ENCODE assay signal across 8 cellular contexts in the genomic region with DNA sequence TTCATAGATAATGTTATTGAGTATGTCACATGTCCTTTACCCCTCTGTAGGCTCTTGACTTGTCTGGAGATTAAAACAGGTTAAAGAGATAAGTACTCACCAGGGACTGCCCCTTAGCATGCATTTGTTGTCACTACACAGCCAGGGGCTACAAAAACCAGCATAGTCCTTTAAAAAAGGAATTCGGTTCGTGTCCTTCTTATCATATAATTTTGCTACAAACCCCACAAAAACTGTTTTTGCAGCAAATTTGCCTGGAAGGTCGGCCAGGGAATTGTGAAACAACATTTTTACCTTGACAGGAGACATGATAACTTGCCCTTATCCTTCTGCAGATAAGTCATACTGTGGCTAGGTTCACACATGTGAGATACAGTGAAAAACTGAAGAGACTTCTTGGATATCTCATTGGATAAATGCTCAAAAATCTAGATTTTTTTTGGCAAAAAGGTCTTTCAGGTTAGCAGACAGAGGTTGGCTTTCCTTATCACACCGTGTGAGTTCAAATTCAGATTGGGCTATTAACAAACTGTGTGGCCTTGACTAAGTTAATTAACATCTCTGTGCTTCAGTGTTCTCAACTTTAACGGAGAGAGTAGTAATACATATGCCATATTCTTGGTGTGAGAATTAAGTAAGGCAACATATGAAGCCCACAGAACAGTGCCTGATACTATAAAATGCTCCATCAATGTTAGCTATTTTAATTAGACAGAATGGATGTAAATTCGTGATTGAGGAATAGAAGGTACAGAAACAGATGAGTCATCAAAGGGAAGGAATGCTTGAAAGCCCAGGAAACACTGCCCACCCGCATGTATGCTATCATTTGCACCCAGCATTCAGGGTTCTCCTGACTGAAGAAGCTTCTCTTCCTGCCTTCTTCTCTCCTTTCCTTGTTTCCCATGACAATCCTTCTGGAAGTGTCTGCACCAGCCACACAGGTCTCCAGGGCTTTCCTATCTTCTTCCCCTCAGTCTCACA. TPM values are rescaled to one million over a fixed set of nuclear protein-coding genes. Genes with fewer than 3 reads are reported as not detected.
A peak's percentile ranks its signal among the peaks of the same experiment; 100 is the strongest.
DNase-seq lines count a peak whose midpoint lies in the region; ATAC-seq, FAIRE-seq and TF ChIP-seq lines count a peak whose summit lies in the region.

No MANE protein-coding gene starts in this region.

- H3K9ac ChIP-seq in OCI-LY3 (ENCODE audit: low read length) (peak overlapping the region; percentile 83), keratinocyte (ENCODE audit: control insufficient read depth, extremely low read depth, insufficient read depth, low read length) (no peak overlapping the region)

- H3K9me3 ChIP-seq in OCI-LY3 (ENCODE audit: insufficient read depth, low read length) (no peaks in the 10 kb centered on the region), keratinocyte (ENCODE audit: control insufficient read depth, low read depth, low read length) (no peaks in the 10 kb centered on the region), esophagus squamous epithelium (no peaks in the 10 kb centered on the region)

- WGBS in esophagus squamous epithelium, 2 donors: 57 to 65% methylated on average over 7 of the region's 7 CpGs

- H3K27me3 ChIP-seq in OCI-LY3 (ENCODE audit: low read depth, low read length) (no peaks in the 10 kb centered on the region), keratinocyte (ENCODE audit: control insufficient read depth, extremely low read depth, insufficient read depth, low read length) (no peaks in the 10 kb centered on the region), esophagus squamous epithelium (no peaks in the 10 kb centered on the region)

- no peaks in the 10 kb centered on the region for H4K20me1 ChIP-seq in OCI-LY3 (ENCODE audit: insufficient read depth, low read length)
- H4K20me1 ChIP-seq in keratinocyte (ENCODE audit: control insufficient read depth, extremely low read depth, insufficient read depth, low read length): no peaks in the 10 kb centered on the region

- H3K4me1 ChIP-seq in OCI-LY3 (ENCODE audit: low read length) (peaks cover 43% of the 10 kb centered on the region), keratinocyte (ENCODE audit: control insufficient read depth, extremely low read depth, insufficient read depth, low read length) (peaks cover 10% of the 10 kb centered on the region), esophagus squamous epithelium (peaks cover 0 to 23% (median 0%) of the 10 kb centered on the region in 3 donors)

- peak overlapping the region; percentile 96 for H3K27ac ChIP-seq in OCI-LY3 (ENCODE audit: low read length)
- no peak overlapping the region for H3K27ac ChIP-seq in keratinocyte (ENCODE audit: control insufficient read depth, insufficient read depth, low read length)
- no peak overlapping the region for H3K27ac ChIP-seq in esophagus squamous epithelium

- DNase-seq in keratinocyte (ENCODE audit: low read depth, low spot score) (no peak), SK-N-DZ (ENCODE audit: low spot score) (no peak), NCI-H2196 treated with DMSO at 0.1 percent for 48 hours (lab: John Stamatoyannopoulos, UW; ENCODE audit: unreplicated experiment) (no peak), DMS 273 (lab: John Stamatoyannopoulos, UW; ENCODE audit: unreplicated experiment) (no peak), esophagus squamous epithelium (lab: John Stamatoyannopoulos, UW) (no peak)

- FAIRE-seq in keratinocyte (lab: Jason Lieb, UNC): peak; percentile 13

- H3K36me3 ChIP-seq in OCI-LY3 (replicated peaks; ENCODE audit: low read depth, low read length): no peaks in the 10 kb centered on the region
- H3K36me3 ChIP-seq in keratinocyte (ENCODE audit: control insufficient read depth in 2 of 2, extremely low read depth in 1 of 2, insufficient read depth in 2 of 2, low read length in 2 of 2): no peaks in the 10 kb centered on the region
- no peaks in the 10 kb centered on the region for H3K36me3 ChIP-seq in esophagus squamous epithelium

- H3K79me2 ChIP-seq in OCI-LY3 (ENCODE audit: low read length) (no peaks in the 10 kb centered on the region), keratinocyte (ENCODE audit: control insufficient read depth, insufficient read depth, low read length) (no peaks in the 10 kb centered on the region)

- ATAC-seq in GM18505 (IDR thresholded peaks at IDR 0.05; ENCODE audit: unreplicated experiment): peak; percentile 23
- ATAC-seq in GM21737 (IDR thresholded peaks at IDR 0.05; ENCODE audit: unreplicated experiment): peak; percentile 26

- dilution Hi-C loops in keratinocyte (cut with MboI; ENCODE audit: extremely low pct_ligation_motif_present, low sequenced_read_pairs): no loop called here

- H3K4me3 ChIP-seq in OCI-LY3 (ENCODE audit: low read length) (peak overlapping the region; percentile 70), keratinocyte (ENCODE audit: control insufficient read depth in 2 of 3, extremely low read depth in 1 of 3, insufficient read depth in 2 of 3, low read depth in 1 of 3, low read length in 3 of 3) (no peak overlapping the region), esophagus squamous epithelium (no peak overlapping the region)

- H2AFZ ChIP-seq in OCI-LY3 (ENCODE audit: low read depth, low read length) (0 out of 2 replicates have a peak overlapping the region, but pooled peaks have one; percentile 15), keratinocyte (ENCODE audit: control insufficient read depth, low read length) (no peak overlapping the region)

- TF ChIP-seq POLR2A in GM18505 (IDR thresholded peaks at IDR 0.05; ENCODE audit: borderline replicate concordance, extremely low read depth, insufficient read depth, insufficient read length) (no peak), esophagus squamous epithelium (IDR thresholded peaks at IDR 0.05) (no peak)

- H3K4me2 ChIP-seq in OCI-LY3 (ENCODE audit: low read length) (peak overlapping the region; percentile 97), keratinocyte (ENCODE audit: control insufficient read depth, extremely low read depth, insufficient read depth, low read depth, low read length) (no peak overlapping the region)

- TF ChIP-seq CTCF in OCI-LY3 (IDR thresholded peaks at IDR 0.05; ENCODE audit: low read depth, low read length): no peak
- no peak for TF ChIP-seq CTCF in keratinocyte (optimal IDR thresholded peaks at IDR 0.05 in 1 of 3, IDR thresholded peaks at IDR 0.05 in 1 of 3, conservative IDR thresholded peaks at IDR 0.05 in 1 of 3; ENCODE audit: extremely low read depth in 1 of 3, insufficient read depth in 2 of 3, low read length in 3 of 3)
- TF ChIP-seq CTCF in esophagus squamous epithelium (IDR thresholded peaks at IDR 0.05): no peak

- intact Hi-C loops in esophagus squamous epithelium (cut with DNase I): no loop called here

- no peaks in the 10 kb centered on the region for H3K9me1 ChIP-seq in keratinocyte (ENCODE audit: control insufficient read depth, extremely low read depth, insufficient read depth, low read length)

RNA-seq across cellular contexts. Expression of a gene that starts 30.0 kb away (rescaled TPM):
- not detected in 3 replicates for polyA plus RNA-seq in keratinocyte
- 0.44 TPM for polyA plus RNA-seq in keratinocyte (2011; ENCODE audit: low read depth)
- polyA plus RNA-seq in keratinocyte (2011; cell fraction: cytosol; rRNA removed): not detected in 2 replicates
- polyA plus RNA-seq in keratinocyte (2011; cell fraction: nucleus; rRNA removed): not detected in 2 replicates
- polyA plus RNA-seq in keratinocyte (2012; ENCODE audit: low replicate concordance): not detected in 2 replicates
- not detected in 3 replicates for polyA minus RNA-seq in keratinocyte
- not detected for polyA minus RNA-seq in keratinocyte (2011; cell fraction: cytosol; rRNA and poly(A)+ RNA removed)
- polyA minus RNA-seq in keratinocyte (2011; cell fraction: nucleus; rRNA and poly(A)+ RNA removed): not detected in 2 replicates
- polyA plus RNA-seq in SK-N-DZ (2014; cell fraction: cytosol; rRNA removed): not detected in 2 replicates
- not detected in 2 replicates for polyA plus RNA-seq in SK-N-DZ (2014; cell fraction: nucleus; rRNA removed)
- total RNA-seq in esophagus squamous epithelium: not detected

RNA-seq across cellular contexts. Expression of a gene that starts 39.5 kb away (rescaled TPM):
- 2,237 to 2,800 TPM (median 2,500 TPM) in 3 replicates for polyA plus RNA-seq in keratinocyte
- polyA plus RNA-seq in keratinocyte (2011; ENCODE audit: low read depth): 4,864 TPM
- polyA plus RNA-seq in keratinocyte (2011; cell fraction: cytosol; rRNA removed): 1,912 and 3,162 TPM in 2 replicates
- 520 and 614 TPM in 2 replicates for polyA plus RNA-seq in keratinocyte (2011; cell fraction: nucleus; rRNA removed)
- 3,005 and 4,221 TPM in 2 replicates for polyA plus RNA-seq in keratinocyte (2012; ENCODE audit: low replicate concordance)
- polyA minus RNA-seq in keratinocyte: 245 to 1,139 TPM (median 824 TPM) in 3 replicates
- polyA minus RNA-seq in keratinocyte (2011; cell fraction: cytosol; rRNA and poly(A)+ RNA removed): 853 TPM
- polyA minus RNA-seq in keratinocyte (2011; cell fraction: nucleus; rRNA and poly(A)+ RNA removed): 210 and 359 TPM in 2 replicates
- 1,181 and 1,320 TPM in 2 replicates for polyA plus RNA-seq in SK-N-DZ (2014; cell fraction: cytosol; rRNA removed)
- polyA plus RNA-seq in SK-N-DZ (2014; cell fraction: nucleus; rRNA removed): 393 and 471 TPM in 2 replicates
- 1,000 to 10,000 TPM in 2 of 4 donors, 100 to 1,000 TPM in 2; 435 to 1,751 (median 1,260) TPM for total RNA-seq in esophagus squamous epithelium
